ENCODE assay signal across 10 cellular contexts in the genomic region with DNA sequence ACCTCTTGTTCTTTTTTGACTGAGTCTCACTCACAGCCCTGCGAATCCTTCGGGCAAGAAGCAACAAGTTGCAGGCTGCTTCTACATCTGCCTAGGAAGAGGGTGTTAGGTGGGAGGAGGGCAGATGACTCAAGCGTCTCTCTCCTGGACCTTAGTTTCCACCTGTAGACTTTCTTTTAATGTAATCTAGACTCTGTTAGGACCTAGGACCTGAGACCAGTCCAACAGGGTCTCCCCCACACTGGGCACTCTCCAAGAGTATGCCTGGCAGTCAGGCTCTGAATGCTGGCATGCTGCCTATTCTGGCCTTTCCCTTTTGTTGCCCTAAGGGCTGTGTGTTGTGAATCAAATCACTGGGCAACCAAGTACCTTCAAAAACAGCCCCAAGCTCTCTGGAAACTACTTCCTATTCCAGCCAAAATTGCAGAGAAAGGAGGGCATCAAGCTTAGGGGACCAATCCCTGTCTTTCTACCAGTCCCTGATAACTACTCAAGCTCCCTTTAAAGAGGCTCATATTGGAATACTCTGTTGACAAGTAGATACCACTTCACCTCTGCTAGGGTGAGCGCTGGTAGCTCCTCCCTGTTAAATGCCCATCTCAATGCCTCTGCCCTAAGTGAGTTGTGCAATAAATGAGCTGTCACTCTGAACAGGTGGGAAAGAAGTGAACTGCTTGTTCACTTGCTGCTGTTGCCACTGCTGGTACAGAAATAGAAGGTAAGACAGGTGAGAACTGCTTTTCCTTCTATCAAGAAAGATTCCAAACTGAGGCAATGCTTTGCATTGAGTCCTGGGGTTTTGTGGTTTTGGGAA. TPM values are rescaled to one million over a fixed set of nuclear protein-coding genes. Genes with fewer than 3 reads are reported as not detected.
DNase-seq lines count a peak whose midpoint lies in the region; ATAC-seq and TF ChIP-seq lines count a peak whose summit lies in the region.
"Had no signal": no experiment of that assay in that cellular context is flagged by ENCODE, and none has a peak within 500 bp of the region (broad histone marks: within the 10 kb centered on the region; RNA-seq: fewer than 3 reads in every experiment).

A gene with protein sequence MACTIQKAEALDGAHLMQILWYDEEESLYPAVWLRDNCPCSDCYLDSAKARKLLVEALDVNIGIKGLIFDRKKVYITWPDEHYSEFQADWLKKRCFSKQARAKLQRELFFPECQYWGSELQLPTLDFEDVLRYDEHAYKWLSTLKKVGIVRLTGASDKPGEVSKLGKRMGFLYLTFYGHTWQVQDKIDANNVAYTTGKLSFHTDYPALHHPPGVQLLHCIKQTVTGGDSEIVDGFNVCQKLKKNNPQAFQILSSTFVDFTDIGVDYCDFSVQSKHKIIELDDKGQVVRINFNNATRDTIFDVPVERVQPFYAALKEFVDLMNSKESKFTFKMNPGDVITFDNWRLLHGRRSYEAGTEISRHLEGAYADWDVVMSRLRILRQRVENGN (plus strand): TSS at position 514 of the 814 bp plus-strand sequence. CDS start 14,616 bp downstream, outside the sequence.

- peak; percentile 20 for ATAC-seq in stimulated activated memory B cell treated with anti-CD40 and anti-IgM and Interleukin-4, amounts not matched to agents 10 μg/mL and 1 μg/mL and 100 μg/mL, for 72 hours
- ATAC-seq in HG02970 (IDR thresholded peaks at IDR 0.05; ENCODE audit: low FRiP score, unreplicated experiment), result no peak
- no peak for ATAC-seq in effector memory CD8-positive, alpha-beta T cell (replicated peaks)
- ATAC-seq: activated CD4-positive, alpha-beta T cell treated with anti-CD3 and anti-CD28 coated beads for 36 hours had no signal

- H3K27ac Mint-ChIP-seq in HFFc6, result peak within 1 kb of the TSS; percentile 3; the same call in 1 of the 2 replicates
- H3K27ac Mint-ChIP-seq in stimulated activated memory B cell treated with anti-CD40 and anti-IgM and Interleukin-4, amounts not matched to agents 10 μg/mL and 1 μg/mL and 100 μg/mL, for 72 hours, result no peak within 1 kb of the TSS
- H3K27ac Mint-ChIP-seq in effector memory CD8-positive, alpha-beta T cell, result no peak within 1 kb of the TSS
- H3K27ac Mint-ChIP-seq: activated CD4-positive, alpha-beta T cell treated with anti-CD3 and anti-CD28 coated beads for 36 hours; memory B cell had no signal

- H3K36me3 Mint-ChIP-seq in HFFc6 (ENCODE audit: low read depth), result peaks cover 12% of the 10 kb centered on the region; the same call in 1 of the 2 replicates
- no peaks in the 10 kb centered on the region for H3K36me3 Mint-ChIP-seq in stimulated activated memory B cell treated with anti-CD40 and anti-IgM and Interleukin-4, amounts not matched to agents 10 μg/mL and 1 μg/mL and 100 μg/mL, for 72 hours
- no peaks in the 10 kb centered on the region for H3K36me3 Mint-ChIP-seq in effector memory CD8-positive, alpha-beta T cell (ENCODE audit: insufficient read depth)
- H3K36me3 Mint-ChIP-seq: memory B cell had no signal

- peaks cover 7% of the 10 kb centered on the region for H3K27me3 Mint-ChIP-seq in HFFc6 (ENCODE audit: insufficient read depth)
- no peaks in the 10 kb centered on the region for H3K27me3 Mint-ChIP-seq in stimulated activated memory B cell treated with anti-CD40 and anti-IgM and Interleukin-4, amounts not matched to agents 10 μg/mL and 1 μg/mL and 100 μg/mL, for 72 hours
- H3K27me3 Mint-ChIP-seq in effector memory CD8-positive, alpha-beta T cell, result no peaks in the 10 kb centered on the region
- H3K27me3 Mint-ChIP-seq: activated CD4-positive, alpha-beta T cell treated with anti-CD3 and anti-CD28 coated beads for 36 hours; memory B cell had no signal

- CTCF ChIA-PET in RWPE1 (lab: Yijun Ruan, JAX), result interaction anchor here (0.6 kb wide), 1 partner anchor 119 kb away, joined by 5 read pairs; no protein-coding TSS in a partner anchor

- peak within 1 kb of the TSS; percentile 78 for H3K27ac ChIP-seq in RWPE1

- POLR2A ChIA-PET in RWPE1 (lab: Yijun Ruan, JAX; ENCODE audit: low non-redundant PET), result interaction anchor here (0.6 kb wide), 2 partner anchors 86 to 392 kb away, joined by 3 to 4 read pairs; no protein-coding TSS in a partner anchor

- H3K4me1 Mint-ChIP-seq in HFFc6 (ENCODE audit: low read depth), result peaks cover 15% of the 10 kb centered on the region
- H3K4me1 Mint-ChIP-seq in stimulated activated memory B cell treated with anti-CD40 and anti-IgM and Interleukin-4, amounts not matched to agents 10 μg/mL and 1 μg/mL and 100 μg/mL, for 72 hours, result no peaks in the 10 kb centered on the region
- H3K4me1 Mint-ChIP-seq in effector memory CD8-positive, alpha-beta T cell (ENCODE audit: low read depth in 2 of 2), result no peaks in the 10 kb centered on the region
- H3K4me1 Mint-ChIP-seq: activated CD4-positive, alpha-beta T cell treated with anti-CD3 and anti-CD28 coated beads for 36 hours; memory B cell had no signal

- TF ChIP-seq CTCF in HFFc6 (IDR thresholded peaks at IDR 0.05) (no peak), RWPE1 (conservative IDR thresholded peaks at IDR 0.05; ENCODE audit: low read depth) (no peak)

- H3K9me3 Mint-ChIP-seq in HFFc6, result peaks cover 28% of the 10 kb centered on the region
- peaks cover 28% of the 10 kb centered on the region for H3K9me3 Mint-ChIP-seq in stimulated activated memory B cell treated with anti-CD40 and anti-IgM and Interleukin-4, amounts not matched to agents 10 μg/mL and 1 μg/mL and 100 μg/mL, for 72 hours
- peaks cover 5 to 6% of the 10 kb centered on the region in 2 donors for H3K9me3 Mint-ChIP-seq in effector memory CD8-positive, alpha-beta T cell

- DNase-seq in HFFc6, result peak; percentile 36
- DNase-seq in RWPE1 (ENCODE audit: low spot score), result peak; percentile 83
- DNase-seq in inferior parietal cortex (ENCODE audit: extremely low spot score), result peak; percentile 18
- no peak for DNase-seq in activated naive CD4-positive, alpha-beta T cell (lab: John Stamatoyannopoulos, UW)
- DNase-seq in effector memory CD8-positive, alpha-beta T cell, result no peak
- DNase-seq in RKO (ENCODE audit: low spot score), result no peak
- DNase-seq: activated CD4-positive, alpha-beta T cell treated with anti-CD3 and anti-CD28 coated beads for 36 hours had no signal

- no peak within 1 kb of the TSS for H3K4me3 Mint-ChIP-seq in HFFc6
- no peak within 1 kb of the TSS for H3K4me3 Mint-ChIP-seq in stimulated activated memory B cell treated with anti-CD40 and anti-IgM and Interleukin-4, amounts not matched to agents 10 μg/mL and 1 μg/mL and 100 μg/mL, for 72 hours
- H3K4me3 Mint-ChIP-seq in effector memory CD8-positive, alpha-beta T cell, result no peak within 1 kb of the TSS
- H3K4me3 Mint-ChIP-seq: activated CD4-positive, alpha-beta T cell treated with anti-CD3 and anti-CD28 coated beads for 36 hours; memory B cell had no signal

RNA-seq across cellular contexts. Expression of the gene that starts here (rescaled TPM):
- total RNA-seq in HFFc6 (2021; fragmentation: NEBNext Ultra II Directional; extraction: Animal tissue kit (Norgen Biotek cat#: 25700)), result not detected
- total RNA-seq: activated CD4-positive, alpha-beta T cell treated with anti-CD3 and anti-CD28 coated beads for 36 hours had no signal

Comparison
In these comparisons a context has a peak if more than half of its experiments do, and no peak if none do; other contexts are left out.
1. Peak in DNase-seq in HFFc6; RNA of the gene not detected or under 1 TPM.
2. DNase-seq: peak in RWPE1 (single experiment) and inferior parietal cortex (single experiment); none in activated naive CD4-positive, alpha-beta T cell (0 of 4), effector memory CD8-positive, alpha-beta T cell (0 of 3) and RKO (single experiment).